Comparison of ENCODE assay signal across 1 cellular context in the genomic region with DNA sequence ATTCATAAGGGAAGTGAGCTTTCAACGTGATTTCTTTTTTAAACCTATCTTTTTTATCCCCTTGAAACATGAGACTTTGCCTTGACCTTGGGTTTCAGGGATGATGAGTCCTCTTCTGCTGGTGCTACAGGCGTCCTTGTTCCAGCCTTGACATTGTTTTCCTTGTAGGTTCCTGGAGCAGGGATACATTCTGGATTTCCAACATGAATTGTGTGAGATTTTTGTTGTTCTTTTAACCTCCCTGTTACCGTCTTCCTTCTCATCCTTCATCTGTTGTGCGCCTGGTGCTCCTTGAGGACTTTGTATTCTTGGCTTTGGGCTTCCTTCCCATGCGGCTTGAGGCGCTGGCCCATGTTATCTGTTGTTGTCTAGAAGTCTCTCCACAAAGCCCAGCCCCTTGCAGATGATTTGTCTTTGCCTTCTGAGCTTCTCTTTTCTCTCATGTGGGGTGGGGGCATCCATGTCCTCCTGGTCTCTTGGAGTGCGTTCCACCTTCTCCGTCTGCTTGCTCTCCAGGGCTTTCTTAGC.
TF ChIP-seq lines count a peak whose summit lies in the region.

No MANE protein-coding gene starts in this region.

TF ChIP-seq in HepG2, 621 proteins besides CTCF, POLR2A, EP300 and RAD21 (continued from another document):
- TF ChIP-seq, protein P1, sequence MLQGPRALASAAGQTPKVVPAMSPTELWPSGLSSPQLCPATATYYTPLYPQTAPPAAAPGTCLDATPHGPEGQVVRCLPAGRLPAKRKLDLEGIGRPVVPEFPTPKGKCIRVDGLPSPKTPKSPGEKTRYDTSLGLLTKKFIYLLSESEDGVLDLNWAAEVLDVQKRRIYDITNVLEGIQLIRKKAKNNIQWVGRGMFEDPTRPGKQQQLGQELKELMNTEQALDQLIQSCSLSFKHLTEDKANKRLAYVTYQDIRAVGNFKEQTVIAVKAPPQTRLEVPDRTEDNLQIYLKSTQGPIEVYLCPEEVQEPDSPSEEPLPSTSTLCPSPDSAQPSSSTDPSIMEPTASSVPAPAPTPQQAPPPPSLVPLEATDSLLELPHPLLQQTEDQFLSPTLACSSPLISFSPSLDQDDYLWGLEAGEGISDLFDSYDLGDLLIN (CRISPR knock-in tag; IDR thresholded peaks at IDR 0.05; ENCODE audit: borderline replicate concordance), result no peak
- no peak for TF ChIP-seq HMG20B (CRISPR knock-in tag; conservative IDR thresholded peaks at IDR 0.05)
- TF ChIP-seq U2AF1 (optimal IDR thresholded peaks at IDR 0.05; ENCODE audit: low read depth, low read length), result peak; percentile 13
- peak; percentile 80; the same call in 1 of the 2 replicates for TF ChIP-seq ZNF674 (CRISPR knock-in tag; IDR thresholded peaks at IDR 0.05; ENCODE audit: low read depth)
- TF ChIP-seq ZNF776 (CRISPR knock-in tag; IDR thresholded peaks at IDR 0.05), result no peak
- no peak for TF ChIP-seq CAMTA2 (CRISPR knock-in tag; IDR thresholded peaks at IDR 0.05; ENCODE audit: borderline replicate concordance)
- TF ChIP-seq ZNF350 (CRISPR knock-in tag; IDR thresholded peaks at IDR 0.05; ENCODE audit: borderline replicate concordance, low read depth), result 0 out of 2 replicates have a peak, but pooled peaks have one; percentile 15
- peak; percentile 17; the same call in 1 of the 2 replicates for TF ChIP-seq PHF8 (CRISPR knock-in tag; IDR thresholded peaks at IDR 0.05)
- TF ChIP-seq YEATS2 (CRISPR knock-in tag; IDR thresholded peaks at IDR 0.05; ENCODE audit: borderline replicate concordance), result 0 out of 2 replicates have a peak, but pooled peaks have one; percentile 48
- TF ChIP-seq ZNF552 (CRISPR knock-in tag; IDR thresholded peaks at IDR 0.05; ENCODE audit: borderline replicate concordance), result no peak; the same call in 1 of the 2 replicates
- TF ChIP-seq ZNF546 (CRISPR knock-in tag; conservative IDR thresholded peaks at IDR 0.05), result 0 out of 2 replicates have a peak, but pooled peaks have one; percentile 48
- TF ChIP-seq, protein P2, sequence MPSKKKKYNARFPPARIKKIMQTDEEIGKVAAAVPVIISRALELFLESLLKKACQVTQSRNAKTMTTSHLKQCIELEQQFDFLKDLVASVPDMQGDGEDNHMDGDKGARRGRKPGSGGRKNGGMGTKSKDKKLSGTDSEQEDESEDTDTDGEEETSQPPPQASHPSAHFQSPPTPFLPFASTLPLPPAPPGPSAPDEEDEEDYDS (CRISPR knock-in tag; IDR thresholded peaks at IDR 0.05), result no peak
- TF ChIP-seq SNAPC2 (CRISPR knock-in tag; IDR thresholded peaks at IDR 0.05), result 0 out of 2 replicates have a peak, but pooled peaks have one; percentile 18
- no peak for TF ChIP-seq ZNF501 (CRISPR knock-in tag; IDR thresholded peaks at IDR 0.05)
- TF ChIP-seq ZFX (CRISPR knock-in tag; IDR thresholded peaks at IDR 0.05; ENCODE audit: low read depth), result 0 out of 2 replicates have a peak, but pooled peaks have one; percentile 10
- 0 out of 2 replicates have a peak, but pooled peaks have one; percentile 15 for TF ChIP-seq ZNF567 (CRISPR knock-in tag; IDR thresholded peaks at IDR 0.05; ENCODE audit: borderline replicate concordance)
- TF ChIP-seq ZNF234 (CRISPR knock-in tag; conservative IDR thresholded peaks at IDR 0.05), result no peak
- TF ChIP-seq, protein P3, sequence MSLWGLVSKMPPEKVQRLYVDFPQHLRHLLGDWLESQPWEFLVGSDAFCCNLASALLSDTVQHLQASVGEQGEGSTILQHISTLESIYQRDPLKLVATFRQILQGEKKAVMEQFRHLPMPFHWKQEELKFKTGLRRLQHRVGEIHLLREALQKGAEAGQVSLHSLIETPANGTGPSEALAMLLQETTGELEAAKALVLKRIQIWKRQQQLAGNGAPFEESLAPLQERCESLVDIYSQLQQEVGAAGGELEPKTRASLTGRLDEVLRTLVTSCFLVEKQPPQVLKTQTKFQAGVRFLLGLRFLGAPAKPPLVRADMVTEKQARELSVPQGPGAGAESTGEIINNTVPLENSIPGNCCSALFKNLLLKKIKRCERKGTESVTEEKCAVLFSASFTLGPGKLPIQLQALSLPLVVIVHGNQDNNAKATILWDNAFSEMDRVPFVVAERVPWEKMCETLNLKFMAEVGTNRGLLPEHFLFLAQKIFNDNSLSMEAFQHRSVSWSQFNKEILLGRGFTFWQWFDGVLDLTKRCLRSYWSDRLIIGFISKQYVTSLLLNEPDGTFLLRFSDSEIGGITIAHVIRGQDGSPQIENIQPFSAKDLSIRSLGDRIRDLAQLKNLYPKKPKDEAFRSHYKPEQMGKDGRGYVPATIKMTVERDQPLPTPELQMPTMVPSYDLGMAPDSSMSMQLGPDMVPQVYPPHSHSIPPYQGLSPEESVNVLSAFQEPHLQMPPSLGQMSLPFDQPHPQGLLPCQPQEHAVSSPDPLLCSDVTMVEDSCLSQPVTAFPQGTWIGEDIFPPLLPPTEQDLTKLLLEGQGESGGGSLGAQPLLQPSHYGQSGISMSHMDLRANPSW (CRISPR knock-in tag; IDR thresholded peaks at IDR 0.05; ENCODE audit: borderline replicate concordance), result no peak
- no peak for TF ChIP-seq NFE2L1 (CRISPR knock-in tag; IDR thresholded peaks at IDR 0.05; ENCODE audit: borderline replicate concordance)
- no peak for TF ChIP-seq ZNF329 (CRISPR knock-in tag; IDR thresholded peaks at IDR 0.05; ENCODE audit: low read depth)
- TF ChIP-seq NR3C1 (CRISPR knock-in tag; IDR thresholded peaks at IDR 0.05), result no peak
- 0 out of 2 replicates have a peak, but pooled peaks have one; percentile 38 for TF ChIP-seq U2AF2 (IDR thresholded peaks at IDR 0.05; ENCODE audit: low read depth, low read length)
- TF ChIP-seq MIER3 (CRISPR knock-in tag; IDR thresholded peaks at IDR 0.05; ENCODE audit: borderline replicate concordance), result 0 out of 2 replicates have a peak, but pooled peaks have one; percentile 2
- no peak for TF ChIP-seq ZNF615 (CRISPR knock-in tag; IDR thresholded peaks at IDR 0.05; ENCODE audit: borderline replicate concordance)
- TF ChIP-seq, protein P4, sequence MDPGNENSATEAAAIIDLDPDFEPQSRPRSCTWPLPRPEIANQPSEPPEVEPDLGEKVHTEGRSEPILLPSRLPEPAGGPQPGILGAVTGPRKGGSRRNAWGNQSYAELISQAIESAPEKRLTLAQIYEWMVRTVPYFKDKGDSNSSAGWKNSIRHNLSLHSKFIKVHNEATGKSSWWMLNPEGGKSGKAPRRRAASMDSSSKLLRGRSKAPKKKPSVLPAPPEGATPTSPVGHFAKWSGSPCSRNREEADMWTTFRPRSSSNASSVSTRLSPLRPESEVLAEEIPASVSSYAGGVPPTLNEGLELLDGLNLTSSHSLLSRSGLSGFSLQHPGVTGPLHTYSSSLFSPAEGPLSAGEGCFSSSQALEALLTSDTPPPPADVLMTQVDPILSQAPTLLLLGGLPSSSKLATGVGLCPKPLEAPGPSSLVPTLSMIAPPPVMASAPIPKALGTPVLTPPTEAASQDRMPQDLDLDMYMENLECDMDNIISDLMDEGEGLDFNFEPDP (CRISPR knock-in tag; conservative IDR thresholded peaks at IDR 0.05), result peak; percentile 99; the same call in 1 of the 2 replicates
- TF ChIP-seq ZNF563 (CRISPR knock-in tag; IDR thresholded peaks at IDR 0.05), result no peak
- peak; percentile 62; the same call in 1 of the 2 replicates for TF ChIP-seq ZNF224 (CRISPR knock-in tag; IDR thresholded peaks at IDR 0.05)
- no peak for TF ChIP-seq MAF1 (CRISPR knock-in tag; IDR thresholded peaks at IDR 0.05; ENCODE audit: borderline replicate concordance)
- TF ChIP-seq, protein P5, sequence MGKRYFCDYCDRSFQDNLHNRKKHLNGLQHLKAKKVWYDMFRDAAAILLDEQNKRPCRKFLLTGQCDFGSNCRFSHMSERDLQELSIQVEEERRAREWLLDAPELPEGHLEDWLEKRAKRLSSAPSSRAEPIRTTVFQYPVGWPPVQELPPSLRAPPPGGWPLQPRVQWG (CRISPR knock-in tag; IDR thresholded peaks at IDR 0.05; ENCODE audit: borderline replicate concordance, low read depth), result no peak
- TF ChIP-seq, protein P6, sequence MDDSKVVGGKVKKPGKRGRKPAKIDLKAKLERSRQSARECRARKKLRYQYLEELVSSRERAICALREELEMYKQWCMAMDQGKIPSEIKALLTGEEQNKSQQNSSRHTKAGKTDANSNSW (CRISPR knock-in tag; IDR thresholded peaks at IDR 0.05; ENCODE audit: borderline replicate concordance), result no peak
